Comparison of ENCODE assay signal across 1 cellular context in the genomic region with DNA sequence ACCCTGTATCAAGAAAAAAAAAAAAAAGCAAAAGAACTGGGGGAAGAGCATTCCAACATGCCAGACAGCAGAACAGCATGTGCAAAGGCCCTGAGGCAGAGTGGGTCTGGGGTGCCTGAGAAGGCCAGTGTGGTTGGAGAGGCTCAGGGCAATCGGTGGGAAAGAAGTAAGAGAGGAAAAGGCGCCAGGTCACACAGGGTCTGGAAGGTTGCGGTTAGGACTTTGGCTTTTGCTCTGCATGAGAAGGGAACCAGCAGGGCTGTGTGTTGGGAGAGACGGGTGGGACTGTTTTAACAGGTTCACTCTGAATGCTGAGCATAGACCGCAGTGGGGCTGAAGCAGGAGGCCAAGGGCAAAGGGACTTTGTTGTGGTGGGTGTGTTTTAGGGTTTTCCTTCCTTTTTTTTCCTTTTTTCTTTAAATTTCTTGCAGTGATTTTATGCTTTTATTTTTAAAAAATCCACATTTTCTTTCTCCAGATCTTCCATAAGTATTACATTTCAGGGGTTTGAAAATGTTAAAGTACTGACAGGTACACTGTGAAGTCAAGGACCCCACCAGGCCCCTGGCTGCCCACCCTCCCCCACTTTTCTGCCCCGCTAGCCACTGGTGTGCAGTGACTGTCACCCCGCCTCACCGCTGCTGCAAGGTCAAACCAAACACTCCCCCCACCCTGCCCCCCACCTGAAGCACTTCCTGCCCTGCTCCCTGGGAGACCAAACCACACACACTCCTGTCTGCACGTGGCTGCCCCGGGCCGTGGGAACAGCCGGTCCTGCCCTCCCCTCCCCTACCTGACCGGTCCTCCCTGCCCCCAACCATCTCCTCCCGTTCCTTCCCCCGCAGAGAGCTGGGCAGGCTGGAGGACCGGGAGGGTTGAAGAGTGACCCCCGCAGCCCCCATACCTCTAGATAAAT.
TF ChIP-seq lines count a peak whose summit lies in the region.

No MANE protein-coding gene starts in this region.

TF ChIP-seq in HEK293, 187 proteins besides CTCF, POLR2A, EP300 and RAD21 (continued from another document):
- TF ChIP-seq KLF17 (tag by site-specific recombination; IDR thresholded peaks at IDR 0.05): 0 out of 2 replicates have a peak, but pooled peaks have one; percentile 32
